Comparison of ENCODE assay signal across 22 cellular contexts in genomic region chr9:73260506-73260905, GRCh38.
"Had no signal": no experiment of that assay in that cellular context is flagged by ENCODE, and none has a peak within 500 bp of the region (broad histone marks: within the 10 kb centered on the region; RNA-seq: fewer than 3 reads in every experiment).

No MANE protein-coding gene starts in this region.

- H3K4me3 ChIP-seq: left ventricle myocardium inferior, lung, mucosa of descending colon, ovary, right atrium auricular region, right lobe of liver, suprapubic skin, thoracic aorta, tibial nerve, uterus had no signal

- DNase-seq: hypothalamus; immature natural killer cell; islet precursor cell; left ventricle myocardium inferior; midbrain; mucosa of descending colon; naive thymus-derived CD4-positive, alpha-beta T cell; ovary; right lobe of liver; stimulated activated CD4-positive, alpha-beta T cell treated with anti-CD3 and anti-CD28 coated beads, Interleukin-12 subunit alpha, Interleukin-12 subunit beta, amount 100 ng/mL, for 4 hours; stimulated activated CD4-positive, alpha-beta T cell treated with anti-CD3 and anti-CD28 coated beads, Interleukin-15, amount 100 ng/mL, for 24 hours; stimulated activated CD4-positive, alpha-beta T cell treated with anti-CD3 and anti-CD28 coated beads, Interleukin-2, amount 100 ng/mL, for 24 hours; stimulated activated CD4-positive, alpha-beta T cell treated with anti-CD3 and anti-CD28 coated beads, Interleukin-4, amount 100 ng/mL, for 1 hour; stimulated activated naive CD4-positive, alpha-beta T cell; uterus had no signal

- ATAC-seq: mucosa of descending colon; naive thymus-derived CD4-positive, alpha-beta T cell; natural killer cell treated with Interleukin-12 subunit alpha and Interleukin-12 subunit beta and Interleukin-15 and Interleukin-18, amount 100 ng/mL, for 72 hours; right lobe of liver; stimulated activated effector memory CD8-positive, alpha-beta T cell treated with anti-CD3 and anti-CD28 coated beads, Interleukin-12 subunit alpha, Interleukin-12 subunit beta, amount 100 ng/mL, for 72 hours had no signal
